34 cellular contexts compared by ENCODE assay signal in genomic region chr13:29570058-29570654, GRCh38. TPM values are rescaled to one million over a fixed set of nuclear protein-coding genes. Genes with fewer than 3 reads are reported as not detected.
A peak's percentile ranks its signal among the peaks of the same experiment; 100 is the strongest.
DNase-seq lines count a peak whose midpoint lies in the region; ATAC-seq, FAIRE-seq and TF ChIP-seq lines count a peak whose summit lies in the region.
"Had no signal": no experiment of that assay in that cellular context is flagged by ENCODE, and none has a peak within 500 bp of the region (broad histone marks: within the 10 kb centered on the region; RNA-seq: fewer than 3 reads in every experiment).

No MANE protein-coding gene starts in this region.

- peaks cover 9% of the 10 kb centered on the region for H3K36me3 Mint-ChIP-seq in activated naive CD4-positive, alpha-beta T cell treated with anti-CD3 and anti-CD28 coated beads, Interleukin-2, amount 50 U/mL, for 24 hours
- peaks cover 29% of the 10 kb centered on the region for H3K36me3 Mint-ChIP-seq in activated naive CD4-positive, alpha-beta T cell treated with anti-CD3 and anti-CD28 coated beads for 36 hours (ENCODE audit: low read depth)
- no peaks in the 10 kb centered on the region for H3K36me3 Mint-ChIP-seq in T-helper 17 cell (ENCODE audit: low read depth)
- H3K36me3 Mint-ChIP-seq: natural killer cell treated with Interleukin-12 subunit alpha and Interleukin-12 subunit beta and Interleukin-15 and Interleukin-18, amount 100 ng/mL, for 72 hours had no signal

- TF ChIP-seq CTCF in RWPE1 (conservative IDR thresholded peaks at IDR 0.05; ENCODE audit: low read depth) (no peak), endothelial cell of umbilical vein (IDR thresholded peaks at IDR 0.05; ENCODE audit: extremely low read depth in 1 of 2, insufficient read depth in 1 of 2, low read depth in 1 of 2, low read length in 2 of 2) (no peak), prostate gland (IDR thresholded peaks at IDR 0.05) (no peak)

- no peaks in the 10 kb centered on the region for H3K27me3 Mint-ChIP-seq in activated naive CD4-positive, alpha-beta T cell treated with anti-CD3 and anti-CD28 coated beads, Interleukin-2, amount 50 U/mL, for 24 hours
- H3K27me3 Mint-ChIP-seq in activated naive CD4-positive, alpha-beta T cell treated with anti-CD3 and anti-CD28 coated beads for 36 hours (ENCODE audit: low read depth) = no peaks in the 10 kb centered on the region
- H3K27me3 Mint-ChIP-seq in T-helper 17 cell = no peaks in the 10 kb centered on the region
- H3K27me3 Mint-ChIP-seq: CD4-positive, alpha-beta T cell; natural killer cell treated with Interleukin-12 subunit alpha and Interleukin-12 subunit beta and Interleukin-15 and Interleukin-18, amount 100 ng/mL, for 72 hours; T-cell had no signal

- H3K4me3 Mint-ChIP-seq in activated naive CD4-positive, alpha-beta T cell treated with anti-CD3 and anti-CD28 coated beads, Interleukin-2, amount 50 U/mL, for 24 hours = no peak overlapping the region
- no peak overlapping the region for H3K4me3 Mint-ChIP-seq in activated naive CD4-positive, alpha-beta T cell treated with anti-CD3 and anti-CD28 coated beads for 36 hours
- no peak overlapping the region for H3K4me3 Mint-ChIP-seq in T-helper 17 cell
- H3K4me3 Mint-ChIP-seq: activated T-helper 1 cell treated with anti-CD3 and anti-CD28 coated beads, Interleukin-12 subunit alpha, Interleukin-12 subunit beta, Interleukin-2, Interleukin-4 antibody, amounts not matched to agents 30 ng/mL and 10 ng/mL and 1 ng/mL, durations not matched to agents 14 hours and 24 hours and 36 hours; CD4-positive, alpha-beta T cell; natural killer cell treated with Interleukin-12 subunit alpha and Interleukin-12 subunit beta and Interleukin-15 and Interleukin-18, amount 100 ng/mL, for 72 hours; T-cell had no signal

- no peak overlapping the region for H3K4me2 ChIP-seq in endothelial cell of umbilical vein (ENCODE audit: insufficient read depth, low read length)

- H3K4me3 ChIP-seq in endothelial cell of umbilical vein (replicated peaks in 1 of 3; ENCODE audit: insufficient read depth in 1 of 3, low read depth in 1 of 3, low read length in 3 of 3) = no peak overlapping the region
- H3K4me3 ChIP-seq in prostate gland = no peak overlapping the region
- H3K4me3 ChIP-seq: colonic mucosa, heart right ventricle, lower lobe of right lung, skin epidermis had no signal

- BruUV-seq in endothelial cell of umbilical vein (replicated peaks; lab: Mats Ljungman, UMichigan) = no TSS peak

- CTCF ChIA-PET in activated naive CD4-positive, alpha-beta T cell treated with anti-CD3 and anti-CD28 coated beads for 36 hours (lab: Charles Lee) = no interaction called here
- CTCF ChIA-PET in RWPE1 (lab: Yijun Ruan, JAX) (interaction anchor here (0.7 kb wide), 1 partner anchor 137 kb away, joined by 3 read pairs; no protein-coding TSS in a partner anchor), endothelial cell of umbilical vein (lab: Charles Lee) (interaction anchor here (1.7 to 2.3 kb wide), 2 partner anchors 10 to 62 kb away, joined by 6 read pairs; no protein-coding TSS in a partner anchor)

- H3K4me1 ChIP-seq in endothelial cell of umbilical vein (ENCODE audit: control insufficient read depth, extremely low read depth, insufficient read depth, low read length) (peaks cover 26% of the 10 kb centered on the region), prostate gland (replicated peaks) (peaks cover 31% of the 10 kb centered on the region)

- TF ChIP-seq POLR2A in endothelial cell of umbilical vein (IDR thresholded peaks at IDR 0.05; ENCODE audit: low read depth, low read length) (no peak), prostate gland (IDR thresholded peaks at IDR 0.05) (no peak)

- H3K79me2 ChIP-seq in endothelial cell of umbilical vein (ENCODE audit: control insufficient read depth, insufficient read depth, low read length) = peaks cover 99% of the 10 kb centered on the region

- intact Hi-C loops in activated naive CD4-positive, alpha-beta T cell treated with anti-CD3 and anti-CD28 coated beads for 36 hours (cut with micrococcal nuclease) = no loop called here
- intact Hi-C loops in endothelial cell of umbilical vein (cut with micrococcal nuclease) = no loop called here
- intact Hi-C loops in prostate gland (cut with DNase I) = no loop called here

- H3K36me3 ChIP-seq in endothelial cell of umbilical vein (ENCODE audit: control insufficient read depth in 2 of 2, extremely low read depth in 1 of 2, insufficient read depth in 2 of 2, low read length in 2 of 2) (no peaks in the 10 kb centered on the region), prostate gland (no peaks in the 10 kb centered on the region)
- H3K36me3 ChIP-seq: colonic mucosa, heart right ventricle, lower lobe of right lung had no signal

- H3K27me3 ChIP-seq in endothelial cell of umbilical vein (ENCODE audit: control insufficient read depth in 2 of 2, insufficient read depth in 2 of 2, low read length in 2 of 2) (no peaks in the 10 kb centered on the region), prostate gland (replicated peaks; ENCODE audit: insufficient read depth) (no peaks in the 10 kb centered on the region)
- H3K27me3 ChIP-seq: colonic mucosa, heart right ventricle had no signal

- no peaks in the 10 kb centered on the region for H3K9me1 ChIP-seq in endothelial cell of umbilical vein (replicated peaks; ENCODE audit: control insufficient read depth, extremely low read depth, insufficient read depth, low read length)

- H3K9ac ChIP-seq in endothelial cell of umbilical vein (replicated peaks; ENCODE audit: extremely low read depth, insufficient read depth, low read length) = no peak overlapping the region

- H3K27ac ChIP-seq in RWPE1 = peak overlapping the region; percentile 95
- no peak overlapping the region for H3K27ac ChIP-seq in endothelial cell of umbilical vein (ENCODE audit: insufficient read depth, low read depth, low read length)
- H3K27ac ChIP-seq in prostate gland = peak overlapping the region; percentile 40 to 45
- H3K27ac ChIP-seq: colonic mucosa, heart right ventricle, lower lobe of right lung had no signal

- peaks cover 75% of the 10 kb centered on the region for H3K4me1 Mint-ChIP-seq in activated naive CD4-positive, alpha-beta T cell treated with anti-CD3 and anti-CD28 coated beads, Interleukin-2, amount 50 U/mL, for 24 hours
- peaks cover 70% of the 10 kb centered on the region for H3K4me1 Mint-ChIP-seq in activated naive CD4-positive, alpha-beta T cell treated with anti-CD3 and anti-CD28 coated beads for 36 hours (ENCODE audit: low read depth)
- H3K4me1 Mint-ChIP-seq in T-helper 17 cell = peaks cover 52% of the 10 kb centered on the region

- H2AFZ ChIP-seq in endothelial cell of umbilical vein (ENCODE audit: low read depth, low read length) = no peak overlapping the region

- no peaks in the 10 kb centered on the region for H4K20me1 ChIP-seq in endothelial cell of umbilical vein (replicated peaks; ENCODE audit: control insufficient read depth, extremely low read depth, insufficient read depth, low read length)

- DNase-seq in activated naive CD4-positive, alpha-beta T cell treated with anti-CD3 and anti-CD28 coated beads for 36 hours = no peak
- DNase-seq in RWPE1 (ENCODE audit: low spot score) = no peak
- no peak for DNase-seq in endothelial cell of umbilical vein (ENCODE audit: low read depth, low spot score)
- DNase-seq in prostate gland (ENCODE audit: low spot score) = no peak
- DNase-seq in T-helper 17 cell = no peak
- no peak for DNase-seq in NK-92 treated with Interleukin-12 subunit alpha and Interleukin-12 subunit beta, amount 100 ng/mL, for 24 hours (lab: John Stamatoyannopoulos, UW)
- no peak for DNase-seq in mesenteric fat pad (ENCODE audit: low spot score)
- DNase-seq: activated CD4-positive, alpha-beta T cell treated with anti-CD3 and anti-CD28 coated beads, Interleukin-2, amount 50 U/mL, for 48 hours; activated CD4-positive, CD25-positive, alpha-beta regulatory T cell; activated CD8-positive, alpha-beta memory T cell treated with anti-CD3 and anti-CD28 coated beads, Interleukin-2, amount 50 U/mL, for 4 hours; activated naive CD4-positive, alpha-beta T cell treated with anti-CD3 and anti-CD28 coated beads, Interleukin-2, amount 50 U/mL, for 16 hours; anterior cingulate cortex; CD4-positive, alpha-beta T cell; DND-41; effector memory CD4-positive, alpha-beta T cell; foreskin fibroblast; heart right ventricle; KG1; lower lobe of right lung; MM.1S; NCI-H1105 treated with DMSO at 0.1 percent for 48 hours; NCI-H187 treated with DMSO at 0.1 percent for 48 hours; NCI-H2171 treated with DMSO at 0.1 percent for 48 hours; NCI-H510A; RPMI8226; stimulated activated naive CD4-positive, alpha-beta T cell; T-cell had no signal

- FAIRE-seq in endothelial cell of umbilical vein (lab: Jason Lieb, UNC) = peak; percentile 33
- FAIRE-seq: D721Med had no signal

- H3K9me3 ChIP-seq in endothelial cell of umbilical vein (replicated peaks; ENCODE audit: control insufficient read depth, insufficient read depth, low read length) = no peaks in the 10 kb centered on the region
- H3K9me3 ChIP-seq in prostate gland = no peaks in the 10 kb centered on the region
- no peaks in the 10 kb centered on the region for H3K9me3 ChIP-seq in T-helper 17 cell (ENCODE audit: control insufficient read depth, low read length, poor library complexity, severe bottlenecking)
- H3K9me3 ChIP-seq: colonic mucosa, heart right ventricle, lower lobe of right lung had no signal

- H3K9me3 Mint-ChIP-seq in activated naive CD4-positive, alpha-beta T cell treated with anti-CD3 and anti-CD28 coated beads, Interleukin-2, amount 50 U/mL, for 24 hours = no peaks in the 10 kb centered on the region
- H3K9me3 Mint-ChIP-seq in activated naive CD4-positive, alpha-beta T cell treated with anti-CD3 and anti-CD28 coated beads for 36 hours = no peaks in the 10 kb centered on the region
- H3K9me3 Mint-ChIP-seq: activated T-helper 1 cell treated with anti-CD3 and anti-CD28 coated beads, Interleukin-12 subunit alpha, Interleukin-12 subunit beta, Interleukin-2, Interleukin-4 antibody, amounts not matched to agents 30 ng/mL and 10 ng/mL and 1 ng/mL, durations not matched to agents 14 hours and 24 hours and 36 hours; CD4-positive, alpha-beta T cell; natural killer cell treated with Interleukin-12 subunit alpha and Interleukin-12 subunit beta and Interleukin-15 and Interleukin-18, amount 100 ng/mL, for 72 hours; T-cell had no signal

- WGBS in prostate gland = 89% methylated on average over 15 of the region's 15 CpGs

- dilution Hi-C loops in endothelial cell of umbilical vein (cut with MboI; ENCODE audit: extremely low pct_ligation_motif_present, low sequenced_read_pairs) = no loop called here

- ATAC-seq in T-helper 17 cell = no peak
- ATAC-seq: esophagus mucosa; heart right ventricle; natural killer cell treated with Interleukin-12 subunit alpha and Interleukin-12 subunit beta and Interleukin-15 and Interleukin-18, amount 100 ng/mL, for 72 hours; T-cell had no signal

- H3K27ac Mint-ChIP-seq in activated naive CD4-positive, alpha-beta T cell treated with anti-CD3 and anti-CD28 coated beads, Interleukin-2, amount 50 U/mL, for 24 hours = peak overlapping the region; percentile 30
- H3K27ac Mint-ChIP-seq in activated naive CD4-positive, alpha-beta T cell treated with anti-CD3 and anti-CD28 coated beads for 36 hours = no peak overlapping the region
- H3K27ac Mint-ChIP-seq in T-helper 17 cell = no peak overlapping the region
- H3K27ac Mint-ChIP-seq: activated T-helper 1 cell treated with anti-CD3 and anti-CD28 coated beads, Interleukin-12 subunit alpha, Interleukin-12 subunit beta, Interleukin-2, Interleukin-4 antibody, amounts not matched to agents 30 ng/mL and 10 ng/mL and 1 ng/mL, durations not matched to agents 14 hours and 24 hours and 36 hours; CD4-positive, alpha-beta T cell; natural killer cell treated with Interleukin-12 subunit alpha and Interleukin-12 subunit beta and Interleukin-15 and Interleukin-18, amount 100 ng/mL, for 72 hours; T-cell had no signal

- POLR2A ChIA-PET in RWPE1 (lab: Yijun Ruan, JAX; ENCODE audit: low non-redundant PET) = no interaction called here
- POLR2A ChIA-PET in endothelial cell of umbilical vein (lab: Charles Lee) = no interaction called here

RNA-seq across cellular contexts. Expression of gene SLC7A1, which starts 25.3 kb away (rescaled TPM):
- 100 to 1,000 TPM; 115 to 119 TPM for total RNA-seq in activated naive CD4-positive, alpha-beta T cell treated with anti-CD3 and anti-CD28 coated beads for 36 hours
- total RNA-seq in endothelial cell of umbilical vein (79.3 and 81.2 TPM in 2 replicates), prostate gland (10 to 100 TPM; 19.1 to 35.3 TPM), T-helper 17 cell (10 to 100 TPM; 15.5 to 28.3 TPM), mesenteric fat pad (31.9 TPM)
- 18.8 and 21.0 TPM in 2 replicates for polyA plus RNA-seq in endothelial cell of umbilical vein
- polyA plus RNA-seq in endothelial cell of umbilical vein (2011; cell fraction: cytosol; rRNA removed) = 17.3 and 17.6 TPM in 2 replicates
- polyA plus RNA-seq in endothelial cell of umbilical vein (2011; cell fraction: nucleus; rRNA removed) = 30.4 and 31.7 TPM in 2 replicates
- 32.8 and 37.7 TPM in 2 replicates for polyA plus RNA-seq in endothelial cell of umbilical vein (2012)
- 48.2 and 64.0 TPM in 2 replicates for polyA minus RNA-seq in endothelial cell of umbilical vein
- 25.9 TPM for polyA minus RNA-seq in endothelial cell of umbilical vein (2011; cell fraction: cytosol; rRNA and poly(A)+ RNA removed)
- 38.5 and 56.9 TPM in 2 replicates for polyA minus RNA-seq in endothelial cell of umbilical vein (2011; cell fraction: nucleus; rRNA and poly(A)+ RNA removed)
